18 cellular contexts compared by ENCODE assay signal in genomic region chr5:16490911-16491310, GRCh38.
"Had no signal": no experiment of that assay in that cellular context is flagged by ENCODE, and none has a peak within 500 bp of the region (broad histone marks: within the 10 kb centered on the region; RNA-seq: fewer than 3 reads in every experiment).

No MANE protein-coding gene starts in this region.

- H3K27me3 ChIP-seq: esophagus muscularis mucosa, tibial nerve, uterus had no signal

- H3K4me3 ChIP-seq: esophagus muscularis mucosa, skin epidermis, tibial nerve, uterus had no signal

- H3K9me3 ChIP-seq: uterus had no signal

- H3K27me3 Mint-ChIP-seq: dendritic cell treated with granulocyte-macrophage colony-stimulating factor and Interleukin-4, amounts not matched to agents 40 ng/mL and 50 ng/mL, for 4 days had no signal

- DNase-seq: activated CD4-positive, alpha-beta T cell treated with anti-CD3 and anti-CD28 coated beads, Interleukin-2, amount 50 U/mL, for 4 hours; activated gamma-delta T cell treated with Interleukin-2 at 50 U/mL for 16 hours; activated T-cell treated with anti-CD3 and anti-CD28 coated beads for 4 hours; aorta; effector CD8-positive, alpha-beta T cell; occipital lobe; posterior cingulate gyrus; retina; stimulated activated naive CD8-positive, alpha-beta T cell treated with anti-CD3 and anti-CD28 coated beads, Interleukin-15, Interleukin-2, amounts not matched to agents 100 U/mL and 50 U/mL, for 24 hours; substantia nigra; SW 1271; uterus had no signal

- H3K4me1 ChIP-seq: uterus had no signal

- H3K4me3 Mint-ChIP-seq: activated T-helper 1 cell treated with anti-CD3 and anti-CD28 coated beads, Interleukin-12 subunit alpha, Interleukin-12 subunit beta, Interleukin-2, Interleukin-4 antibody, amounts not matched to agents 30 ng/mL and 10 ng/mL and 1 ng/mL, durations not matched to agents 14 hours and 24 hours and 36 hours; dendritic cell treated with granulocyte-macrophage colony-stimulating factor and Interleukin-4, amounts not matched to agents 40 ng/mL and 50 ng/mL, for 4 days; mesothelial cell of epicardium had no signal

- H3K27ac ChIP-seq: esophagus muscularis mucosa, tibial nerve, uterus had no signal

- H3K27ac Mint-ChIP-seq: activated T-helper 1 cell treated with anti-CD3 and anti-CD28 coated beads, Interleukin-12 subunit alpha, Interleukin-12 subunit beta, Interleukin-2, Interleukin-4 antibody, amounts not matched to agents 30 ng/mL and 10 ng/mL and 1 ng/mL, durations not matched to agents 14 hours and 24 hours and 36 hours; dendritic cell treated with granulocyte-macrophage colony-stimulating factor and Interleukin-4, amounts not matched to agents 40 ng/mL and 50 ng/mL, for 4 days; mesothelial cell of epicardium had no signal

- ATAC-seq: stimulated activated naive CD8-positive, alpha-beta T cell treated with anti-CD3 and anti-CD28 coated beads, Interleukin-15, Interleukin-2, amounts not matched to agents 100 U/mL and 50 U/mL, for 24 hours had no signal

- H3K36me3 ChIP-seq: esophagus muscularis mucosa, tibial nerve, uterus had no signal
